In genomic region chr5:90474235-90475107, GRCh38 we compare ENCODE assay signal across 9 cellular contexts. TPM values are rescaled to one million over a fixed set of nuclear protein-coding genes. Genes with fewer than 3 reads are reported as not detected.
DNase-seq lines count a peak whose midpoint lies in the region; ATAC-seq, FAIRE-seq and TF ChIP-seq lines count a peak whose summit lies in the region.
"Had no signal": no experiment of that assay in that cellular context is flagged by ENCODE, and none has a peak within 500 bp of the region (broad histone marks: within the 10 kb centered on the region; RNA-seq: fewer than 3 reads in every experiment).

TSS of gene MBLAC2 (minus strand) at chr5:90474771. CDS start at chr5:90474292, 479 bp downstream.
TSS of gene POLR3G (plus strand) at chr5:90474864. CDS start at chr5:90485568, 10,704 bp downstream.

- H4K20me1 ChIP-seq in keratinocyte (ENCODE audit: control insufficient read depth, extremely low read depth, insufficient read depth, low read length) = no peaks in the 10 kb centered on the region

- H3K36me3 ChIP-seq in keratinocyte (ENCODE audit: control insufficient read depth in 2 of 2, extremely low read depth in 1 of 2, insufficient read depth in 2 of 2, low read length in 2 of 2) = no peaks in the 10 kb centered on the region

- peaks cover 15% of the 10 kb centered on the region for H3K36me3 Mint-ChIP-seq in central memory CD8-positive, alpha-beta T cell (ENCODE audit: insufficient read depth)

- peak within 1 kb of the TSS; percentile 99 for H2AFZ ChIP-seq in keratinocyte (ENCODE audit: control insufficient read depth, low read length)

- H3K27me3 ChIP-seq in keratinocyte (ENCODE audit: control insufficient read depth, extremely low read depth, insufficient read depth, low read length) = no peaks in the 10 kb centered on the region

- peak within 1 kb of the TSS; percentile 92 for H3K4me2 ChIP-seq in keratinocyte (ENCODE audit: control insufficient read depth, extremely low read depth, insufficient read depth, low read depth, low read length)

- H3K79me2 ChIP-seq in keratinocyte (ENCODE audit: control insufficient read depth, insufficient read depth, low read length) = peaks cover 38% of the 10 kb centered on the region

- H3K4me1 ChIP-seq in keratinocyte (ENCODE audit: control insufficient read depth, extremely low read depth, insufficient read depth, low read length) = peaks cover 7% of the 10 kb centered on the region

- ATAC-seq in GM18909 (IDR thresholded peaks at IDR 0.05; ENCODE audit: poor library complexity, unreplicated experiment) = peak; percentile 90
- ATAC-seq in HG03159 (IDR thresholded peaks at IDR 0.05; ENCODE audit: unreplicated experiment) = peak; percentile 82
- peak; percentile 87 for ATAC-seq in central memory CD8-positive, alpha-beta T cell (replicated peaks; ENCODE audit: extremely low read depth, poor library complexity, severe bottlenecking)

- H3K9me1 ChIP-seq in keratinocyte (ENCODE audit: control insufficient read depth, extremely low read depth, insufficient read depth, low read length) = no peaks in the 10 kb centered on the region

- FAIRE-seq in keratinocyte (lab: Jason Lieb, UNC) = peak; percentile 36
- FAIRE-seq: colon had no signal

- dilution Hi-C loops in keratinocyte (cut with MboI; ENCODE audit: extremely low pct_ligation_motif_present, low sequenced_read_pairs) = no loop called here

- no peaks in the 10 kb centered on the region for H3K9me3 ChIP-seq in keratinocyte (ENCODE audit: control insufficient read depth, low read depth, low read length)

- peak within 1 kb of the TSS; percentile 83 for H3K27ac ChIP-seq in keratinocyte (ENCODE audit: control insufficient read depth, insufficient read depth, low read length)

- H3K27ac Mint-ChIP-seq in central memory CD8-positive, alpha-beta T cell (ENCODE audit: low read depth) = peak within 1 kb of the TSS; percentile 87

- DNase-seq in AG09319 (ENCODE audit: extremely low read depth, low read depth) = peak; percentile 62
- DNase-seq in NCI-H226 = peak; percentile 83
- DNase-seq in activated CD4-positive, CD25-positive, alpha-beta regulatory T cell (lab: John Stamatoyannopoulos, UW) = peak; percentile 83 to 89 (median 84)
- DNase-seq in central memory CD8-positive, alpha-beta T cell (ENCODE audit: low spot score in 2 of 2) = peak; percentile 82 to 84
- DNase-seq in keratinocyte (ENCODE audit: low read depth, low spot score) = peak; percentile 30
- peak; percentile 90 to 94 (median 94) for DNase-seq in stimulated activated CD4-positive, alpha-beta T cell treated with anti-CD3 and anti-CD28 coated beads, Interleukin-12 subunit alpha, Interleukin-12 subunit beta, amount 100 ng/mL, for 48 hours (ENCODE audit: low read depth in 2 of 3, low spot score in 1 of 3)

- H3K4me1 Mint-ChIP-seq in central memory CD8-positive, alpha-beta T cell = peaks cover 40% of the 10 kb centered on the region

- peak within 1 kb of the TSS; percentile 70 to 98 (median 94) for H3K4me3 ChIP-seq in keratinocyte (ENCODE audit: control insufficient read depth in 2 of 3, extremely low read depth in 1 of 3, insufficient read depth in 2 of 3, low read depth in 1 of 3, low read length in 3 of 3)

- H3K4me3 Mint-ChIP-seq in central memory CD8-positive, alpha-beta T cell = peak within 1 kb of the TSS; percentile 97

- peak within 1 kb of the TSS; percentile 89 for H3K9ac ChIP-seq in keratinocyte (ENCODE audit: control insufficient read depth, extremely low read depth, insufficient read depth, low read length)

- TF ChIP-seq CTCF in AG09319 (IDR thresholded peaks at IDR 0.05; ENCODE audit: low read depth, low read length) = peak; percentile 45
- peak; percentile 25 to 65 (median 30) for TF ChIP-seq CTCF in keratinocyte (optimal IDR thresholded peaks at IDR 0.05 in 1 of 3, IDR thresholded peaks at IDR 0.05 in 1 of 3, conservative IDR thresholded peaks at IDR 0.05 in 1 of 3; ENCODE audit: extremely low read depth in 1 of 3, insufficient read depth in 2 of 3, low read length in 3 of 3)

- no peaks in the 10 kb centered on the region for H3K9me3 Mint-ChIP-seq in central memory CD8-positive, alpha-beta T cell

- H3K27me3 Mint-ChIP-seq in central memory CD8-positive, alpha-beta T cell = no peaks in the 10 kb centered on the region

RNA-seq across cellular contexts. Expression of gene MBLAC2, which starts in this region (rescaled TPM):
- 2.5 to 4.6 TPM (median 3.7 TPM) in 3 replicates for polyA plus RNA-seq in keratinocyte
- polyA plus RNA-seq in keratinocyte (2011; ENCODE audit: low read depth) = 1.4 TPM
- 2.2 and 3.6 TPM in 2 replicates for polyA plus RNA-seq in keratinocyte (2011; cell fraction: cytosol; rRNA removed)
- 4.2 and 4.9 TPM in 2 replicates for polyA plus RNA-seq in keratinocyte (2011; cell fraction: nucleus; rRNA removed)
- 2.5 and 3.5 TPM in 2 replicates for polyA plus RNA-seq in keratinocyte (2012; ENCODE audit: low replicate concordance)
- 2.3 to 4.0 TPM (median 2.4 TPM) in 3 replicates for polyA minus RNA-seq in keratinocyte
- polyA minus RNA-seq in keratinocyte (2011; cell fraction: cytosol; rRNA and poly(A)+ RNA removed) = 4.6 TPM
- 5.3 and 7.3 TPM in 2 replicates for polyA minus RNA-seq in keratinocyte (2011; cell fraction: nucleus; rRNA and poly(A)+ RNA removed)

RNA-seq across cellular contexts. Expression of gene POLR3G, which starts in this region (rescaled TPM):
- 11.8 to 27.3 TPM (median 27.0 TPM) in 3 replicates for polyA plus RNA-seq in keratinocyte
- 19.6 TPM for polyA plus RNA-seq in keratinocyte (2011; ENCODE audit: low read depth)
- 26.1 and 26.4 TPM in 2 replicates for polyA plus RNA-seq in keratinocyte (2011; cell fraction: cytosol; rRNA removed)
- polyA plus RNA-seq in keratinocyte (2011; cell fraction: nucleus; rRNA removed) = 26.4 and 26.8 TPM in 2 replicates
- polyA plus RNA-seq in keratinocyte (2012; ENCODE audit: low replicate concordance) = 8.5 and 20.8 TPM in 2 replicates
- polyA minus RNA-seq in keratinocyte = 4.4 to 17.9 TPM (median 10.6 TPM) in 3 replicates
- polyA minus RNA-seq in keratinocyte (2011; cell fraction: cytosol; rRNA and poly(A)+ RNA removed) = 13.6 TPM
- polyA minus RNA-seq in keratinocyte (2011; cell fraction: nucleus; rRNA and poly(A)+ RNA removed) = 3.5 and 4.6 TPM in 2 replicates

Comparison
In these comparisons a context has a peak if more than half of its experiments do, and no peak if none do; other contexts are left out.
1. Peak in every context shown above with its lines: DNase-seq, ATAC-seq, H3K4me3 ChIP-seq and H3K27ac ChIP-seq.
2. DNase-seq: peak in every context shown above with its lines; median percentile 94 in stimulated activated CD4-positive, alpha-beta T cell treated with anti-CD3 and anti-CD28 coated beads, Interleukin-12 subunit alpha, Interleukin-12 subunit beta, amount 100 ng/mL, for 48 hours; 84 in activated CD4-positive, CD25-positive, alpha-beta regulatory T cell; 83 in NCI-H226; 83 in central memory CD8-positive, alpha-beta T cell; 62 in AG09319; 30 in keratinocyte.